In the genomic region with DNA sequence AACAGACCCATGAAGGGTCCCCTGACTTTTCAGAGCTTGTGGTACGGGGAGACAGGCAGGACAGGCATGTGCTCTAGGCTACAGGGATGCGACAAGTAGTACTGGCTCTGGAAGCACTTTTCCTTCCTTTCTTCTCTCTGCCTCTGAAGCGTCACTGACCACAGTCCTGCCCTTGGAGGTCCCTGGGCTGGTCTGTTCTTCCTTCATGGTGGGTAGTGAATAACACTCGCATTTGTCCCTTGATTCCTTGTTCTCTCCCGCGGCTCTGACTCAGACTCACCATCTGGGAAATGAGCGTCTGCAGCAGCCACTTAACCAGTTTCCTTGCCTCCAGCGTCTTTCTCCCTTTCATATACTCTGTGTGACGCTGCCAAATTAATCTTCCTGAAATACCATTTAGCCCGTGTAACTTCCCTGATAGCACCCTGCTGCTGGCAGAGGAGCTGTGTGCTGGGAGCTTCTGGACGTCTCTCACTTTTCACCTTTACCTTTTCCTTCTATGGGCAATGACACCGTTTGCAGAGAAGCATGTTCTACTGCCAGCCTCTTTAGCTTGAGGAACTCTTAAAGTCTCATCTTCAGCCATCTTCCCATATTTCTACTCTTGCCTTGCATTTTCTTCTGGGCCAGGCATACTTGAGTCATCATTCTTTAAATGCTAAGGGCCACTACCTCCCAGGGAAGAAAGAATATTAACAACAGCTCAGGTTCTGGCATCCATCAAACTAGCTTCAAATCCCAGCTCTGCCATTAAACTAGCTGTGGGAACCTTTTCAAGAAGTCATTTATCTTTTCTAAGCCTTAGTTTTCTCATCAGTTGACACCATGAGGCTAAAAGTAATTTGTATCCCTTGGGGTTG, we compare ENCODE assay signal across 10 cellular contexts. TPM values are rescaled to one million over a fixed set of nuclear protein-coding genes. Genes with fewer than 3 reads are reported as not detected.
DNase-seq lines count a peak whose midpoint lies in the region; ATAC-seq and TF ChIP-seq lines count a peak whose summit lies in the region.
"Had no signal": no experiment of that assay in that cellular context is flagged by ENCODE, and none has a peak within 500 bp of the region (broad histone marks: within the 10 kb centered on the region; RNA-seq: fewer than 3 reads in every experiment).

No MANE protein-coding gene starts in this region.

- no peak overlapping the region for H3K27ac ChIP-seq in H9 (ENCODE audit: insufficient read length, low read depth, low read length)
- peak overlapping the region; percentile 38 for H3K27ac ChIP-seq in skeletal muscle tissue (ENCODE audit: low read depth, low read length)

- no peak overlapping the region for H3K4me2 ChIP-seq in H9 (ENCODE audit: insufficient read depth, insufficient read length, low read length)

- no peak overlapping the region for H4K8ac ChIP-seq in H9 (replicated peaks; ENCODE audit: insufficient read length, low read depth, low read length)

- no peak overlapping the region for H3K4ac ChIP-seq in H9 (ENCODE audit: low read depth, low read length)

- H3K79me2 ChIP-seq in H9 (ENCODE audit: insufficient read depth, low read length), result no peaks in the 10 kb centered on the region

- no peaks in the 10 kb centered on the region for H3K79me1 ChIP-seq in H9 (ENCODE audit: insufficient read depth, low read depth, low read length, poor library complexity, severe bottlenecking)

- ATAC-seq in left cardiac atrium, result peak; percentile 47 to 82
- no peak for ATAC-seq in HG02798 (IDR thresholded peaks at IDR 0.05; ENCODE audit: poor library complexity, unreplicated experiment)
- ATAC-seq in HG03460 (IDR thresholded peaks at IDR 0.05; ENCODE audit: unreplicated experiment), result no peak

- H3K4me1 Mint-ChIP-seq in H9, result peaks cover 0 to 2% of the 10 kb centered on the region in 2 experiments; a peak in 1 of 4 replicates

- no peaks in the 10 kb centered on the region for H3K23me2 ChIP-seq in H9 (ENCODE audit: insufficient read length, low read depth, low read length, poor library complexity, severe bottlenecking)

- H3K18ac ChIP-seq in H9 (ENCODE audit: insufficient read length, low read depth, low read length), result no peak overlapping the region

- in situ Hi-C loops in HAP-1 (cut with MboI; ENCODE audit: low sequenced_read_pairs), result no loop called here

- H3K4me3 ChIP-seq in skeletal muscle tissue (ENCODE audit: low read length in 3 of 3), result no peak overlapping the region
- no peak overlapping the region for H3K4me3 ChIP-seq in HAP-1

- H3T11ph ChIP-seq in H9 (ENCODE audit: low read length), result no peak overlapping the region

- 0 out of 2 replicates have a peak overlapping the region, but pooled peaks have one; percentile 47 for H3K14ac ChIP-seq in H9 (ENCODE audit: insufficient read depth, low read length)

- H3K27me3 Mint-ChIP-seq in H9 (ENCODE audit: low read depth), result no peaks in the 10 kb centered on the region

- no peak overlapping the region for H4K5ac ChIP-seq in H9 (ENCODE audit: insufficient read length, low read depth, low read length)

- no CpG with 5 or more reads among the region's 12 CpGs for WGBS in H9 (ENCODE audit: extremely low coverage, insufficient read length, low lambda C conversion rate)

- H2AK5ac ChIP-seq in H9 (ENCODE audit: insufficient read length, low read length), result no peak overlapping the region

- H3K27me3 ChIP-seq in H9 (ENCODE audit: insufficient read depth, low read length), result no peaks in the 10 kb centered on the region
- H3K27me3 ChIP-seq in skeletal muscle tissue (ENCODE audit: control insufficient read depth in 3 of 3, insufficient read depth in 3 of 3, low read length in 3 of 3), result no peaks in the 10 kb centered on the region
- no peaks in the 10 kb centered on the region for H3K27me3 ChIP-seq in HAP-1 (ENCODE audit: low read depth)

- no peak for DNase-seq in H9
- DNase-seq in amniotic stem cell (lab: John Stamatoyannopoulos, UW), result peak; percentile 40
- DNase-seq in left cardiac atrium, result peak; percentile 29
- DNase-seq in HAP-1 (ENCODE audit: low spot score in 2 of 2), result no peak
- no peak for DNase-seq in HUDEP-2 (lab: John Stamatoyannopoulos, UW; ENCODE audit: unreplicated experiment in 76 of 76)
- DNase-seq: OCI-M1 had no signal

- no peak overlapping the region for H2AFZ ChIP-seq in H9 (ENCODE audit: low read length)

- no peak overlapping the region for H2BK20ac ChIP-seq in H9 (ENCODE audit: low read depth, low read length, poor library complexity, severe bottlenecking)

- intact Hi-C loops in left cardiac atrium (cut with DNase I), result no loop called here

- H3K9ac ChIP-seq in H9 (ENCODE audit: extremely low read depth, insufficient read length, low read length) (no peak overlapping the region), skeletal muscle tissue (ENCODE audit: low read depth in 1 of 3, low read length in 3 of 3) (no peak overlapping the region)

- H2BK5ac ChIP-seq in H9 (ENCODE audit: insufficient read length, low read length), result no peak overlapping the region

- H4K91ac ChIP-seq in H9 (ENCODE audit: insufficient read length, low read depth, low read length), result no peak overlapping the region

- H3K56ac ChIP-seq in H9 (ENCODE audit: insufficient read length, low read depth, low read length), result no peak overlapping the region

- H3K9me3 Mint-ChIP-seq in H9, result no peaks in the 10 kb centered on the region; a peak in 1 of 5 replicates
- H3K9me3 Mint-ChIP-seq: natural killer cell treated with Interleukin-12 subunit alpha and Interleukin-12 subunit beta and Interleukin-15 and Interleukin-18, amount 100 ng/mL, for 72 hours had no signal

- H3K9me3 ChIP-seq in H9 (ENCODE audit: control insufficient read depth, low read depth, low read length) (no peaks in the 10 kb centered on the region), skeletal muscle tissue (ENCODE audit: control insufficient read depth in 3 of 3, low read length in 3 of 3) (no peaks in the 10 kb centered on the region), HAP-1 (no peaks in the 10 kb centered on the region)

- H3K27ac Mint-ChIP-seq in H9, result no peak overlapping the region
- H3K27ac Mint-ChIP-seq: natural killer cell treated with Interleukin-12 subunit alpha and Interleukin-12 subunit beta and Interleukin-15 and Interleukin-18, amount 100 ng/mL, for 72 hours had no signal

- H4K20me1 ChIP-seq in H9 (ENCODE audit: control insufficient read depth, insufficient read depth, insufficient read length), result no peaks in the 10 kb centered on the region

- no peak for TF ChIP-seq CTCF in H9 (conservative IDR thresholded peaks at IDR 0.05)

- no peak overlapping the region for H2BK15ac ChIP-seq in H9 (ENCODE audit: low read depth, low read length)

- peaks cover 0 to 10% (median 4%) of the 10 kb centered on the region in 3 experiments; a peak in 2 of 7 replicates for H3K36me3 Mint-ChIP-seq in H9 (ENCODE audit: insufficient read depth in 1 of 3, low read depth in 3 of 3)
- H3K36me3 Mint-ChIP-seq: natural killer cell treated with Interleukin-12 subunit alpha and Interleukin-12 subunit beta and Interleukin-15 and Interleukin-18, amount 100 ng/mL, for 72 hours had no signal

- no peak overlapping the region for H3K23ac ChIP-seq in H9 (ENCODE audit: insufficient read length, low read depth, low read length)

- no peak overlapping the region for H2BK12ac ChIP-seq in H9 (ENCODE audit: insufficient read length, low read depth, low read length)

- no peak overlapping the region for H3K4me3 Mint-ChIP-seq in H9
- H3K4me3 Mint-ChIP-seq: natural killer cell treated with Interleukin-12 subunit alpha and Interleukin-12 subunit beta and Interleukin-15 and Interleukin-18, amount 100 ng/mL, for 72 hours had no signal

- no peaks in the 10 kb centered on the region for H3K36me3 ChIP-seq in skeletal muscle tissue (ENCODE audit: control insufficient read depth in 3 of 3, insufficient read depth in 3 of 3, low read length in 3 of 3)
- no peaks in the 10 kb centered on the region for H3K36me3 ChIP-seq in HAP-1 (replicated peaks)

- H2BK120ac ChIP-seq in H9 (ENCODE audit: low read depth, low read length, poor library complexity, severe bottlenecking), result no peak overlapping the region

- H3K4me1 ChIP-seq in H9 (ENCODE audit: insufficient read depth, low read length), result no peaks in the 10 kb centered on the region
- no peaks in the 10 kb centered on the region for H3K4me1 ChIP-seq in skeletal muscle tissue (ENCODE audit: control insufficient read depth in 3 of 3, insufficient read depth in 3 of 3, low read length in 3 of 3)
- H3K4me1 ChIP-seq in HAP-1, result no peaks in the 10 kb centered on the region

RNA-seq across cellular contexts. Expression of gene TMEM45A, which starts 33.6 kb away (rescaled TPM):
- total RNA-seq in H9 (2021), result 10.1 and 10.3 TPM in 2 replicates
- total RNA-seq in left cardiac atrium, result 10 to 100 TPM; 12.3 to 15.3 TPM
- total RNA-seq in skeletal muscle tissue, result 15.7 TPM

Comparison
In these comparisons a context has a peak if more than half of its experiments do, and no peak if none do; other contexts are left out.
1. DNase-seq: peak in amniotic stem cell (single experiment) and left cardiac atrium (single experiment); none in H9 (single experiment), HAP-1 (0 of 2) and HUDEP-2 (0 of 76).
2. ATAC-seq: peak in left cardiac atrium (2 of 2); none in HG02798 (single experiment) and HG03460 (single experiment).